1 cellular context compared by ENCODE assay signal in the genomic region with DNA sequence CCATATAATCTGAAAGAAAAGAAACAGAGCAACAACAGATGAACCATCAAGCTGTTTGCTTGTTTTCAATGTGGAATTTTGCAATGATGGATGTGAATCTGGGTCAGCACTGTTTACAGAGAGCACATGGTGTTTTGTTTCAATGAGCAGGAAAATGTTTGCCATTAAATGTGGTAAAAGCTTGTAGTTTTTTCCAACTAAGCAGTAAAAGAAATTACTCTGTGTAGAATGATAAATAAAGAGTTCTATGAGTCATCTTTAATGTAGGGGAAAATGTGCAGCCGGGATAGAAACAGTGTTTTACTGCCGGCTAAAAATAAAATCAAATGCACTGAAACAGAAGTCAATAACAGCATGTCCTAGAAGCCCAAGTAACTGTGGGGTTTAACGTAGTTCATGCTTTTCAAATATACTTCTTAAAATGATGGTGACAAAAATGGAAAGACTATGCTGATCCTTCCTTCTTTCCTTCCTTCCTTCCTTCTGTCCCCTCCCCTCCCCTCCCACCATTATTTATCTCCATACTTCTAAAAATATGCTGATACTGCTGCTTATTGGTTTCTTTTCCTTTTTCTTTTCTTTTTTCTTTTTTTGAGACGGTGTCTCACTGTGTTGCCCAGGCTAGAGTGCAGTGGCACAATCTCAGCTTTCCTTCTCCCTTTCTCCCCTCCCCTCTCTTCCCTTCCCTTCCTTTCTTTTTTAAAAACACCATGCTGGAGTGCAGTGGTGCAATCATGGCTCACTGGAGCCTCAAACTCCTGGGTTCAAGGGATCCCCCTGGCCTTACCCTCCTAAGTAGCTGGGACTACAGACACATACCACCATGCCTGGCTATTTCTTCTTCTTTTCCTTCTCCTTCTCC.
TF ChIP-seq lines count a peak whose summit lies in the region.

No MANE protein-coding gene starts in this region.

TF ChIP-seq in HepG2, 621 proteins besides CTCF, POLR2A, EP300 and RAD21 (continued from another document and continues in another):
- TF ChIP-seq, protein P1, sequence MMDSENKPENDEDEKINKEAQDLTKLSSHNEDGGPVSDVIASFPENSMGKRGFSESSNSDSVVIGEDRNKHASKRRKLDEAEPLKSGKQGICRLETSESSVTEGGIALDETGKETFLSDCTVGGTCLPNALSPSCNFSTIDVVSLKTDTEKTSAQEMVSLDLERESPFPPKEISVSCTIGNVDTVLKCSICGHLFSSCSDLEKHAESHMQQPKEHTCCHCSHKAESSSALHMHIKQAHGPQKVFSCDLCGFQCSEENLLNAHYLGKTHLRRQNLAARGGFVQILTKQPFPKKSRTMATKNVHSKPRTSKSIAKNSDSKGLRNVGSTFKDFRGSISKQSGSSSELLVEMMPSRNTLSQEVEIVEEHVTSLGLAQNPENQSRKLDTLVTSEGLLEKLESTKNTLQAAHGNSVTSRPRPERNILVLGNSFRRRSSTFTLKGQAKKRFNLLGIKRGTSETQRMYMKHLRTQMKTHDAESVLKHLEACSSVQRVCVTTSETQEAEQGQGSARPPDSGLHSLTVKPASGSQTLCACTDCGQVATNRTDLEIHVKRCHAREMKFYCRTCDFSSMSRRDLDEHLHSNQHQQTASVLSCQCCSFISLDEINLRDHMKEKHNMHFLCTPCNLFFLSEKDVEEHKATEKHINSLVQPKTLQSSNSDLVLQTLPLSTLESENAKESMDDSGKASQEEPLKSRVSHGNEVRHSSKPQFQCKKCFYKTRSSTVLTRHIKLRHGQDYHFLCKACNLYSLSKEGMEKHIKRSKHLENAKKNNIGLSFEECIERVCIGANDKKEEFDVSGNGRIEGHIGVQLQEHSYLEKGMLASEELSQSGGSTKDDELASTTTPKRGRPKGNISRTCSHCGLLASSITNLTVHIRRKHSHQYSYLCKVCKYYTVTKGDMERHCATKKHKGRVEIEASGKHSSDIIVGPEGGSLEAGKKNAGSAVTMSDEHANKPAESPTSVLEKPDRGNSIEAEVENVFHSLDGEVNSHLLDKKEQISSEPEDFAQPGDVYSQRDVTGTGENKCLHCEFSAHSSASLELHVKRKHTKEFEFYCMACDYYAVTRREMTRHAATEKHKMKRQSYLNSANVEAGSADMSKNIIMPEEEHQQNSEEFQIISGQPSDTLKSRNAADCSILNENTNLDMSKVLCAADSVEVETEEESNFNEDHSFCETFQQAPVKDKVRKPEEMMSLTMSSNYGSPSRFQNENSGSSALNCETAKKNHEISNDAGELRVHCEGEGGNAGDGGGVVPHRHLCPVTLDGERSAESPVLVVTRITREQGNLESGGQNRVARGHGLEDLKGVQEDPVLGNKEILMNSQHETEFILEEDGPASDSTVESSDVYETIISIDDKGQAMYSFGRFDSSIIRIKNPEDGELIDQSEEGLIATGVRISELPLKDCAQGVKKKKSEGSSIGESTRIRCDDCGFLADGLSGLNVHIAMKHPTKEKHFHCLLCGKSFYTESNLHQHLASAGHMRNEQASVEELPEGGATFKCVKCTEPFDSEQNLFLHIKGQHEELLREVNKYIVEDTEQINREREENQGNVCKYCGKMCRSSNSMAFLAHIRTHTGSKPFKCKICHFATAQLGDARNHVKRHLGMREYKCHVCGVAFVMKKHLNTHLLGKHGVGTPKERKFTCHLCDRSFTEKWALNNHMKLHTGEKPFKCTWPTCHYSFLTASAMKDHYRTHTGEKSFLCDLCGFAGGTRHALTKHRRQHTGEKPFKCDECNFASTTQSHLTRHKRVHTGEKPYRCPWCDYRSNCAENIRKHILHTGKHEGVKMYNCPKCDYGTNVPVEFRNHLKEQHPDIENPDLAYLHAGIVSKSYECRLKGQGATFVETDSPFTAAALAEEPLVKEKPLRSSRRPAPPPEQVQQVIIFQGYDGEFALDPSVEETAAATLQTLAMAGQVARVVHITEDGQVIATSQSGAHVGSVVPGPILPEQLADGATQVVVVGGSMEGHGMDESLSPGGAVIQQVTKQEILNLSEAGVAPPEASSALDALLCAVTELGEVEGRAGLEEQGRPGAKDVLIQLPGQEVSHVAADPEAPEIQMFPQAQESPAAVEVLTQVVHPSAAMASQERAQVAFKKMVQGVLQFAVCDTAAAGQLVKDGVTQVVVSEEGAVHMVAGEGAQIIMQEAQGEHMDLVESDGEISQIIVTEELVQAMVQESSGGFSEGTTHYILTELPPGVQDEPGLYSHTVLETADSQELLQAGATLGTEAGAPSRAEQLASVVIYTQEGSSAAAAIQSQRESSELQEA (CRISPR knock-in tag; IDR thresholded peaks at IDR 0.05; ENCODE audit: not compliant biosample characterization), result no peak
- TF ChIP-seq RBAK (CRISPR knock-in tag; IDR thresholded peaks at IDR 0.05), result no peak
- TF ChIP-seq SPEN (CRISPR knock-in tag; IDR thresholded peaks at IDR 0.05; ENCODE audit: low read depth), result no peak
- TF ChIP-seq ZNF121 (CRISPR knock-in tag; IDR thresholded peaks at IDR 0.05), result peak; percentile 95
- no peak for TF ChIP-seq SCMH1 (CRISPR knock-in tag; IDR thresholded peaks at IDR 0.05; ENCODE audit: borderline replicate concordance)
- TF ChIP-seq SNRNP70 (IDR thresholded peaks at IDR 0.05; ENCODE audit: low read depth, low read length), result no peak
- no peak for TF ChIP-seq TEAD2 (CRISPR knock-in tag; IDR thresholded peaks at IDR 0.05)
- no peak for TF ChIP-seq ZNF468 (CRISPR knock-in tag; IDR thresholded peaks at IDR 0.05)
- no peak for TF ChIP-seq TAF1 (CRISPR knock-in tag; IDR thresholded peaks at IDR 0.05)
- TF ChIP-seq PCBP2 (optimal IDR thresholded peaks at IDR 0.05; ENCODE audit: low read depth, low read length, poor library complexity, severe bottlenecking), result peak; percentile 19
- TF ChIP-seq, protein P2, sequence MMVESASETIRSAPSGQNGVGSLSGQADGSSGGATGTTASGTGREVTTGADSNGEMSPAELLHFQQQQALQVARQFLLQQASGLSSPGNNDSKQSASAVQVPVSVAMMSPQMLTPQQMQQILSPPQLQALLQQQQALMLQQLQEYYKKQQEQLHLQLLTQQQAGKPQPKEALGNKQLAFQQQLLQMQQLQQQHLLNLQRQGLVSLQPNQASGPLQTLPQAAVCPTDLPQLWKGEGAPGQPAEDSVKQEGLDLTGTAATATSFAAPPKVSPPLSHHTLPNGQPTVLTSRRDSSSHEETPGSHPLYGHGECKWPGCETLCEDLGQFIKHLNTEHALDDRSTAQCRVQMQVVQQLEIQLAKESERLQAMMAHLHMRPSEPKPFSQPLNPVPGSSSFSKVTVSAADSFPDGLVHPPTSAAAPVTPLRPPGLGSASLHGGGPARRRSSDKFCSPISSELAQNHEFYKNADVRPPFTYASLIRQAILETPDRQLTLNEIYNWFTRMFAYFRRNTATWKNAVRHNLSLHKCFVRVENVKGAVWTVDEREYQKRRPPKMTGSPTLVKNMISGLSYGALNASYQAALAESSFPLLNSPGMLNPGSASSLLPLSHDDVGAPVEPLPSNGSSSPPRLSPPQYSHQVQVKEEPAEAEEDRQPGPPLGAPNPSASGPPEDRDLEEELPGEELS (CRISPR knock-in tag; IDR thresholded peaks at IDR 0.05), result peak; percentile 96
- TF ChIP-seq ETV6 (CRISPR knock-in tag; conservative IDR thresholded peaks at IDR 0.05), result no peak
- peak; percentile 85; the same call in 1 of the 2 replicates for TF ChIP-seq DPF2 (CRISPR knock-in tag; IDR thresholded peaks at IDR 0.05; ENCODE audit: borderline replicate concordance, low read depth)
- TF ChIP-seq RAD51 (IDR thresholded peaks at IDR 0.05; ENCODE audit: borderline replicate concordance), result no peak
- no peak for TF ChIP-seq ZFX (CRISPR knock-in tag; IDR thresholded peaks at IDR 0.05; ENCODE audit: low read depth)
- TF ChIP-seq, protein P3, sequence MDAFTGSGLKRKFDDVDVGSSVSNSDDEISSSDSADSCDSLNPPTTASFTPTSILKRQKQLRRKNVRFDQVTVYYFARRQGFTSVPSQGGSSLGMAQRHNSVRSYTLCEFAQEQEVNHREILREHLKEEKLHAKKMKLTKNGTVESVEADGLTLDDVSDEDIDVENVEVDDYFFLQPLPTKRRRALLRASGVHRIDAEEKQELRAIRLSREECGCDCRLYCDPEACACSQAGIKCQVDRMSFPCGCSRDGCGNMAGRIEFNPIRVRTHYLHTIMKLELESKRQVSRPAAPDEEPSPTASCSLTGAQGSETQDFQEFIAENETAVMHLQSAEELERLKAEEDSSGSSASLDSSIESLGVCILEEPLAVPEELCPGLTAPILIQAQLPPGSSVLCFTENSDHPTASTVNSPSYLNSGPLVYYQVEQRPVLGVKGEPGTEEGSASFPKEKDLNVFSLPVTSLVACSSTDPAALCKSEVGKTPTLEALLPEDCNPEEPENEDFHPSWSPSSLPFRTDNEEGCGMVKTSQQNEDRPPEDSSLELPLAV (CRISPR knock-in tag; conservative IDR thresholded peaks at IDR 0.05; ENCODE audit: low read depth), result no peak
- TF ChIP-seq, protein P4, sequence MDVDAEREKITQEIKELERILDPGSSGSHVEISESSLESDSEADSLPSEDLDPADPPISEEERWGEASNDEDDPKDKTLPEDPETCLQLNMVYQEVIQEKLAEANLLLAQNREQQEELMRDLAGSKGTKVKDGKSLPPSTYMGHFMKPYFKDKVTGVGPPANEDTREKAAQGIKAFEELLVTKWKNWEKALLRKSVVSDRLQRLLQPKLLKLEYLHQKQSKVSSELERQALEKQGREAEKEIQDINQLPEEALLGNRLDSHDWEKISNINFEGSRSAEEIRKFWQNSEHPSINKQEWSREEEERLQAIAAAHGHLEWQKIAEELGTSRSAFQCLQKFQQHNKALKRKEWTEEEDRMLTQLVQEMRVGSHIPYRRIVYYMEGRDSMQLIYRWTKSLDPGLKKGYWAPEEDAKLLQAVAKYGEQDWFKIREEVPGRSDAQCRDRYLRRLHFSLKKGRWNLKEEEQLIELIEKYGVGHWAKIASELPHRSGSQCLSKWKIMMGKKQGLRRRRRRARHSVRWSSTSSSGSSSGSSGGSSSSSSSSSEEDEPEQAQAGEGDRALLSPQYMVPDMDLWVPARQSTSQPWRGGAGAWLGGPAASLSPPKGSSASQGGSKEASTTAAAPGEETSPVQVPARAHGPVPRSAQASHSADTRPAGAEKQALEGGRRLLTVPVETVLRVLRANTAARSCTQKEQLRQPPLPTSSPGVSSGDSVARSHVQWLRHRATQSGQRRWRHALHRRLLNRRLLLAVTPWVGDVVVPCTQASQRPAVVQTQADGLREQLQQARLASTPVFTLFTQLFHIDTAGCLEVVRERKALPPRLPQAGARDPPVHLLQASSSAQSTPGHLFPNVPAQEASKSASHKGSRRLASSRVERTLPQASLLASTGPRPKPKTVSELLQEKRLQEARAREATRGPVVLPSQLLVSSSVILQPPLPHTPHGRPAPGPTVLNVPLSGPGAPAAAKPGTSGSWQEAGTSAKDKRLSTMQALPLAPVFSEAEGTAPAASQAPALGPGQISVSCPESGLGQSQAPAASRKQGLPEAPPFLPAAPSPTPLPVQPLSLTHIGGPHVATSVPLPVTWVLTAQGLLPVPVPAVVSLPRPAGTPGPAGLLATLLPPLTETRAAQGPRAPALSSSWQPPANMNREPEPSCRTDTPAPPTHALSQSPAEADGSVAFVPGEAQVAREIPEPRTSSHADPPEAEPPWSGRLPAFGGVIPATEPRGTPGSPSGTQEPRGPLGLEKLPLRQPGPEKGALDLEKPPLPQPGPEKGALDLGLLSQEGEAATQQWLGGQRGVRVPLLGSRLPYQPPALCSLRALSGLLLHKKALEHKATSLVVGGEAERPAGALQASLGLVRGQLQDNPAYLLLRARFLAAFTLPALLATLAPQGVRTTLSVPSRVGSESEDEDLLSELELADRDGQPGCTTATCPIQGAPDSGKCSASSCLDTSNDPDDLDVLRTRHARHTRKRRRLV (CRISPR knock-in tag; IDR thresholded peaks at IDR 0.05), result no peak
- TF ChIP-seq TAF15 (IDR thresholded peaks at IDR 0.05; ENCODE audit: low read depth, low read length, poor library complexity, severe bottlenecking), result no peak
- TF ChIP-seq ZBTB20 (CRISPR knock-in tag; IDR thresholded peaks at IDR 0.05; ENCODE audit: borderline replicate concordance, low read depth), result peak; percentile 80; the same call in 1 of the 2 replicates
- TF ChIP-seq, protein P5, sequence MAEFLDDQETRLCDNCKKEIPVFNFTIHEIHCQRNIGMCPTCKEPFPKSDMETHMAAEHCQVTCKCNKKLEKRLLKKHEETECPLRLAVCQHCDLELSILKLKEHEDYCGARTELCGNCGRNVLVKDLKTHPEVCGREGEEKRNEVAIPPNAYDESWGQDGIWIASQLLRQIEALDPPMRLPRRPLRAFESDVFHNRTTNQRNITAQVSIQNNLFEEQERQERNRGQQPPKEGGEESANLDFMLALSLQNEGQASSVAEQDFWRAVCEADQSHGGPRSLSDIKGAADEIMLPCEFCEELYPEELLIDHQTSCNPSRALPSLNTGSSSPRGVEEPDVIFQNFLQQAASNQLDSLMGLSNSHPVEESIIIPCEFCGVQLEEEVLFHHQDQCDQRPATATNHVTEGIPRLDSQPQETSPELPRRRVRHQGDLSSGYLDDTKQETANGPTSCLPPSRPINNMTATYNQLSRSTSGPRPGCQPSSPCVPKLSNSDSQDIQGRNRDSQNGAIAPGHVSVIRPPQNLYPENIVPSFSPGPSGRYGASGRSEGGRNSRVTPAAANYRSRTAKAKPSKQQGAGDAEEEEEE (CRISPR knock-in tag; IDR thresholded peaks at IDR 0.05; ENCODE audit: borderline replicate concordance), result no peak
- peak; percentile 75; the same call in 1 of the 2 replicates for TF ChIP-seq MEF2D (CRISPR knock-in tag; IDR thresholded peaks at IDR 0.05)
- TF ChIP-seq, protein P6, sequence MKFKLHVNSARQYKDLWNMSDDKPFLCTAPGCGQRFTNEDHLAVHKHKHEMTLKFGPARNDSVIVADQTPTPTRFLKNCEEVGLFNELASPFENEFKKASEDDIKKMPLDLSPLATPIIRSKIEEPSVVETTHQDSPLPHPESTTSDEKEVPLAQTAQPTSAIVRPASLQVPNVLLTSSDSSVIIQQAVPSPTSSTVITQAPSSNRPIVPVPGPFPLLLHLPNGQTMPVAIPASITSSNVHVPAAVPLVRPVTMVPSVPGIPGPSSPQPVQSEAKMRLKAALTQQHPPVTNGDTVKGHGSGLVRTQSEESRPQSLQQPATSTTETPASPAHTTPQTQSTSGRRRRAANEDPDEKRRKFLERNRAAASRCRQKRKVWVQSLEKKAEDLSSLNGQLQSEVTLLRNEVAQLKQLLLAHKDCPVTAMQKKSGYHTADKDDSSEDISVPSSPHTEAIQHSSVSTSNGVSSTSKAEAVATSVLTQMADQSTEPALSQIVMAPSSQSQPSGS (CRISPR knock-in tag; IDR thresholded peaks at IDR 0.05), result 0 out of 2 replicates have a peak, but pooled peaks have one; percentile 14
- TF ChIP-seq SOX6 (IDR thresholded peaks at IDR 0.05), result no peak
- peak; percentile 89 for TF ChIP-seq SOX6 (CRISPR knock-in tag; IDR thresholded peaks at IDR 0.05)
- TF ChIP-seq TBL1XR1 (IDR thresholded peaks at IDR 0.05; ENCODE audit: borderline replicate concordance, low read length, partially characterized antibody), result peak; percentile 85
- TF ChIP-seq ZNF615 (CRISPR knock-in tag; IDR thresholded peaks at IDR 0.05; ENCODE audit: borderline replicate concordance), result no peak
- no peak for TF ChIP-seq ZNF777 (CRISPR knock-in tag; IDR thresholded peaks at IDR 0.05)
- no peak for TF ChIP-seq EZH2 (conservative IDR thresholded peaks at IDR 0.05; ENCODE audit: low read depth, low read length)
- no peak for TF ChIP-seq TRIM24 (CRISPR knock-in tag; IDR thresholded peaks at IDR 0.05)
